In genomic region chr3:47578691-47579632, GRCh38 we compare ENCODE assay signal across 7 cellular contexts. TPM values are rescaled to one million over a fixed set of nuclear protein-coding genes. Genes with fewer than 3 reads are reported as not detected.
DNase-seq lines count a peak whose midpoint lies in the region; TF ChIP-seq lines count a peak whose summit lies in the region.

A gene with protein sequence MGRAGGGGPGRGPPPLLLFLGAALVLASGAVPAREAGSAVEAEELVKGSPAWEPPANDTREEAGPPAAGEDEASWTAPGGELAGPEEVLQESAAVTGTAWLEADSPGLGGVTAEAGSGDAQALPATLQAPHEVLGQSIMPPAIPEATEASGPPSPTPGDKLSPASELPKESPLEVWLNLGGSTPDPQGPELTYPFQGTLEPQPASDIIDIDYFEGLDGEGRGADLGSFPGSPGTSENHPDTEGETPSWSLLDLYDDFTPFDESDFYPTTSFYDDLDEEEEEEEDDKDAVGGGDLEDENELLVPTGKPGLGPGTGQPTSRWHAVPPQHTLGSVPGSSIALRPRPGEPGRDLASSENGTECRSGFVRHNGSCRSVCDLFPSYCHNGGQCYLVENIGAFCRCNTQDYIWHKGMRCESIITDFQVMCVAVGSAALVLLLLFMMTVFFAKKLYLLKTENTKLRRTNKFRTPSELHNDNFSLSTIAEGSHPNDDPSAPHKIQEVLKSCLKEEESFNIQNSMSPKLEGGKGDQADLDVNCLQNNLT (minus strand): TSS chr3:47578865. CDS start chr3:47578693, 172 bp downstream.

- H3K4me1 ChIP-seq in PC-9 (replicated peaks; ENCODE audit: insufficient read depth), result no peaks in the 10 kb centered on the region
- H3K4me1 ChIP-seq in iPS-15b (ENCODE audit: control insufficient read depth, insufficient read depth, low read length), result peaks cover 4% of the 10 kb centered on the region
- peaks cover 6 to 18% (median 16%) of the 10 kb centered on the region in 3 donors for H3K4me1 ChIP-seq in skeletal muscle tissue (ENCODE audit: control insufficient read depth in 3 of 3, insufficient read depth in 3 of 3, low read length in 3 of 3)

- intact Hi-C loops in PC-9 (cut with micrococcal nuclease; ENCODE audit: unreplicated experiment), result no loop called here

- no peak within 1 kb of the TSS for H2AFZ ChIP-seq in PC-9

- H3K4me3 ChIP-seq in PC-9 (peak within 1 kb of the TSS; percentile 54; the same call in 1 of the 2 replicates), astrocyte of the cerebellum (ENCODE audit: low read depth, low read length) (peak within 1 kb of the TSS; percentile 46), iPS-15b (ENCODE audit: low read depth, low read length) (peak within 1 kb of the TSS; percentile 60), skeletal muscle tissue (ENCODE audit: low read length in 3 of 3) (peak within 1 kb of the TSS; percentile 30 to 65 (median 63))

- peak within 1 kb of the TSS; percentile 67 for H3K4me2 ChIP-seq in PC-9

- CTCF ChIA-PET in PC-9 (lab: Charles Lee), result interaction anchor here (0.6 kb wide), 1 partner anchor 310 kb away, joined by 4 read pairs; no protein-coding TSS in a partner anchor

- H4K20me1 ChIP-seq in PC-9 (ENCODE audit: insufficient read depth), result no peaks in the 10 kb centered on the region

- H3F3A ChIP-seq in PC-9 (ENCODE audit: insufficient read depth, low read depth), result peaks cover 9% of the 10 kb centered on the region

- in situ Hi-C loops in astrocyte of the cerebellum (cut with HindIII; ENCODE audit: low sequenced_read_pairs), result no loop called here

- H3K36me3 ChIP-seq in PC-9 (ENCODE audit: low read depth) (no peaks in the 10 kb centered on the region), iPS-15b (ENCODE audit: control insufficient read depth, insufficient read depth, low read length) (no peaks in the 10 kb centered on the region), skeletal muscle tissue (ENCODE audit: control insufficient read depth in 3 of 3, insufficient read depth in 3 of 3, low read length in 3 of 3) (no peaks in the 10 kb centered on the region)

- POLR2A ChIA-PET in PC-9 (lab: Charles Lee; ENCODE audit: unreplicated experiment), result no interaction called here

- no TSS peak for BruUV-seq in PC-9 (replicated peaks; lab: Mats Ljungman, UMichigan)

- no peaks in the 10 kb centered on the region for H3K9me2 ChIP-seq in PC-9 (ENCODE audit: insufficient read depth)

- TF ChIP-seq CTCF in PC-9 (conservative IDR thresholded peaks at IDR 0.05) (no peak), astrocyte of the cerebellum (IDR thresholded peaks at IDR 0.05; ENCODE audit: low read depth, low read length, missing control alignments) (no peak)

- H3K27me3 ChIP-seq in PC-9 (ENCODE audit: insufficient read depth, low read depth), result no peaks in the 10 kb centered on the region
- H3K27me3 ChIP-seq in iPS-15b (ENCODE audit: control insufficient read depth, insufficient read depth, low read length), result peaks cover 39% of the 10 kb centered on the region
- peaks cover 3 to 16% (median 4%) of the 10 kb centered on the region in 3 donors for H3K27me3 ChIP-seq in skeletal muscle tissue (ENCODE audit: control insufficient read depth in 3 of 3, insufficient read depth in 3 of 3, low read length in 3 of 3)

- H3K27ac ChIP-seq in PC-9 (no peak within 1 kb of the TSS), skeletal muscle tissue (ENCODE audit: low read depth, low read length) (no peak within 1 kb of the TSS)

- H3K9ac ChIP-seq in iPS-15b (ENCODE audit: low read depth, low read length) (no peak within 1 kb of the TSS), skeletal muscle tissue (ENCODE audit: low read depth in 1 of 3, low read length in 3 of 3) (peak within 1 kb of the TSS in 2 of 3 donors; percentile 38 to 64)

- no peaks in the 10 kb centered on the region for H3K79me2 ChIP-seq in PC-9 (ENCODE audit: low read depth)

- H3K9me3 ChIP-seq in PC-9 (ENCODE audit: insufficient read depth, low read depth) (no peaks in the 10 kb centered on the region), iPS-15b (ENCODE audit: control insufficient read depth, insufficient read depth, low read length) (no peaks in the 10 kb centered on the region), skeletal muscle tissue (ENCODE audit: control insufficient read depth in 3 of 3, low read length in 3 of 3) (no peaks in the 10 kb centered on the region)

- DNase-seq in GM19238 (ENCODE audit: insufficient read length, low spot score) (peak; percentile 39), PC-9 (peak in 1 of 2 experiments; percentile 20), astrocyte of the cerebellum (ENCODE audit: low read depth) (no peak), SKM-1 treated with dmso at 0.1 percent for 144 hours (lab: John Stamatoyannopoulos, UW; ENCODE audit: unreplicated experiment) (no peak), DMS153 treated with DMSO at 0.1 percent for 48 hours (lab: John Stamatoyannopoulos, UW; ENCODE audit: unreplicated experiment) (no peak)

RNA-seq across cellular contexts. Expression of the gene that starts here (rescaled TPM):
- total RNA-seq in PC-9 (2021), result 1.3 and 1.8 TPM in 2 replicates
- 1.0 TPM for total RNA-seq in skeletal muscle tissue
